In genomic region chr17:35021520-35022380, GRCh38 we compare ENCODE assay signal across 10 cellular contexts. TPM values are rescaled to one million over a fixed set of nuclear protein-coding genes. Genes with fewer than 3 reads are reported as not detected.
DNase-seq lines count a peak whose midpoint lies in the region; TF ChIP-seq lines count a peak whose summit lies in the region.
"Had no signal": no experiment of that assay in that cellular context is flagged by ENCODE, and none has a peak within 500 bp of the region (broad histone marks: within the 10 kb centered on the region; RNA-seq: fewer than 3 reads in every experiment).

No MANE protein-coding gene starts in this region.

- peak overlapping the region; percentile 77 for H3K9ac ChIP-seq in skeletal muscle satellite cell (ENCODE audit: low read depth, low read length)
- H3K9ac ChIP-seq: KMS-11 had no signal

- CTCF ChIA-PET in CD8-positive, alpha-beta memory T cell (lab: Charles Lee): interaction anchor here (1.2 to 3.4 kb wide), 6 partner anchors 16 to 98 kb away, joined by 3 to 34 read pairs (median 10); partner anchors contain the start of genes RAD51D and RFFL

- no peaks in the 10 kb centered on the region for H3K27me3 ChIP-seq in CD8-positive, alpha-beta memory T cell (ENCODE audit: insufficient read depth, low read length, poor library complexity, severe bottlenecking)
- H3K27me3 ChIP-seq in esophagus (ENCODE audit: control insufficient read depth in 1 of 2, insufficient read depth in 2 of 2, low read length in 2 of 2) (no peaks in the 10 kb centered on the region), skeletal muscle satellite cell (ENCODE audit: control insufficient read depth, insufficient read depth, low read length) (no peaks in the 10 kb centered on the region)

- POLR2A ChIA-PET in CD8-positive, alpha-beta memory T cell (lab: Charles Lee): interaction anchor here (1.6 to 2.3 kb wide), 3 partner anchors 30 to 68 kb away, joined by 6 to 30 read pairs (median 8); partner anchors contain the start of gene RFFL

- H3K4me3 ChIP-seq in CD8-positive, alpha-beta memory T cell (ENCODE audit: low read length): peak overlapping the region; percentile 36
- H3K4me3 ChIP-seq in esophagus (ENCODE audit: low read depth in 1 of 2, low read length in 2 of 2) (no peak overlapping the region), skeletal muscle satellite cell (ENCODE audit: low read length) (peak overlapping the region; percentile 26)

- peaks cover 43 to 76% (median 72%) of the 10 kb centered on the region in 3 donors for H3K4me1 Mint-ChIP-seq in CD8-positive, alpha-beta memory T cell
- H3K4me1 Mint-ChIP-seq in T-helper 2 cell treated with Interferon-gamma antibody and Interleukin-4, amounts not matched to agents 5 μg/mL and 100 μg/mL, for 36 hours (ENCODE audit: low read depth): peaks cover 35% of the 10 kb centered on the region
- no peaks in the 10 kb centered on the region for H3K4me1 Mint-ChIP-seq in mesothelial cell of epicardium

- H3K9me3 ChIP-seq in CD8-positive, alpha-beta memory T cell (ENCODE audit: low read length): no peaks in the 10 kb centered on the region
- H3K9me3 ChIP-seq in esophagus (ENCODE audit: control insufficient read depth in 2 of 2, insufficient read depth in 1 of 2, low read depth in 1 of 2, low read length in 1 of 2) (no peaks in the 10 kb centered on the region), skeletal muscle satellite cell (replicated peaks; ENCODE audit: low read length) (no peaks in the 10 kb centered on the region)

- peaks cover 0 to 75% (median 16%) of the 10 kb centered on the region in 3 donors for H3K36me3 Mint-ChIP-seq in CD8-positive, alpha-beta memory T cell
- H3K36me3 Mint-ChIP-seq in T-helper 2 cell treated with Interferon-gamma antibody and Interleukin-4, amounts not matched to agents 5 μg/mL and 100 μg/mL, for 36 hours (ENCODE audit: low read depth): peaks cover 35% of the 10 kb centered on the region
- peaks cover 4% of the 10 kb centered on the region for H3K36me3 Mint-ChIP-seq in mesothelial cell of epicardium

- no peaks in the 10 kb centered on the region for H3K9me3 Mint-ChIP-seq in CD8-positive, alpha-beta memory T cell
- no peaks in the 10 kb centered on the region for H3K9me3 Mint-ChIP-seq in T-helper 2 cell treated with Interferon-gamma antibody and Interleukin-4, amounts not matched to agents 5 μg/mL and 100 μg/mL, for 36 hours
- no peaks in the 10 kb centered on the region for H3K9me3 Mint-ChIP-seq in mesothelial cell of epicardium

- H3K27ac ChIP-seq in CD8-positive, alpha-beta memory T cell (ENCODE audit: low read depth, low read length): peak overlapping the region; percentile 62
- peak overlapping the region; percentile 35 to 59 for H3K27ac ChIP-seq in esophagus (ENCODE audit: low read depth in 2 of 2, low read length in 1 of 2)
- H3K27ac ChIP-seq: KMS-11 had no signal

- 70 to 72% methylated on average over 11 of the region's 11 CpGs for WGBS in esophagus, 2 donors

- peak overlapping the region; percentile 64 for H3K4me2 ChIP-seq in skeletal muscle satellite cell (ENCODE audit: low read length)
- H3K4me2 ChIP-seq: KMS-11 had no signal

- peaks cover 35% of the 10 kb centered on the region for H3K4me1 ChIP-seq in CD8-positive, alpha-beta memory T cell (ENCODE audit: insufficient read depth, low read length)
- peaks cover 3 to 17% of the 10 kb centered on the region in 2 donors for H3K4me1 ChIP-seq in esophagus (ENCODE audit: control insufficient read depth in 2 of 2, insufficient read depth in 2 of 2, low read length in 1 of 2)
- peaks cover 30% of the 10 kb centered on the region for H3K4me1 ChIP-seq in skeletal muscle satellite cell (ENCODE audit: control insufficient read depth, insufficient read depth, low read length)

- peaks cover 29% of the 10 kb centered on the region for H3K36me3 ChIP-seq in CD8-positive, alpha-beta memory T cell (ENCODE audit: insufficient read depth, low read length)
- peaks cover 9 to 14% of the 10 kb centered on the region in 2 donors for H3K36me3 ChIP-seq in esophagus (ENCODE audit: control insufficient read depth in 2 of 2, insufficient read depth in 2 of 2, low read length in 1 of 2)
- peaks cover 49% of the 10 kb centered on the region for H3K36me3 ChIP-seq in skeletal muscle satellite cell (ENCODE audit: insufficient read depth, low read length)

- TF ChIP-seq CTCF in mesothelial cell of epicardium (IDR thresholded peaks at IDR 0.05; ENCODE audit: unreplicated experiment): no peak

- DNase-seq in CD8-positive, alpha-beta memory T cell: no peak
- no peak for DNase-seq in T-helper 2 cell treated with Interferon-gamma antibody and Interleukin-4, amounts not matched to agents 5 μg/mL and 100 μg/mL, for 36 hours (ENCODE audit: low spot score)
- DNase-seq in SIG-M5 (lab: John Stamatoyannopoulos, UW): no peak
- DNase-seq in NCI-H1436 treated with DMSO at 0.1 percent for 48 hours (lab: John Stamatoyannopoulos, UW): no peak
- DNase-seq in NCI-H345 treated with DMSO at 0.1 percent for 48 hours (lab: John Stamatoyannopoulos, UW; ENCODE audit: unreplicated experiment): no peak
- DNase-seq in mesothelial cell of epicardium (ENCODE audit: low spot score in 2 of 2, unreplicated experiment in 2 of 2): no peak
- DNase-seq: DMS 273 treated with DMSO at 0.1 percent for 48 hours had no signal

- H3K27ac Mint-ChIP-seq in CD8-positive, alpha-beta memory T cell: peak overlapping the region; percentile 95 to 99 (median 98)
- peak overlapping the region; percentile 94 for H3K27ac Mint-ChIP-seq in T-helper 2 cell treated with Interferon-gamma antibody and Interleukin-4, amounts not matched to agents 5 μg/mL and 100 μg/mL, for 36 hours
- no peak overlapping the region for H3K27ac Mint-ChIP-seq in mesothelial cell of epicardium

- no peaks in the 10 kb centered on the region for H3K27me3 Mint-ChIP-seq in CD8-positive, alpha-beta memory T cell
- no peaks in the 10 kb centered on the region for H3K27me3 Mint-ChIP-seq in T-helper 2 cell treated with Interferon-gamma antibody and Interleukin-4, amounts not matched to agents 5 μg/mL and 100 μg/mL, for 36 hours (ENCODE audit: low read depth)
- no peaks in the 10 kb centered on the region for H3K27me3 Mint-ChIP-seq in mesothelial cell of epicardium (ENCODE audit: low read depth)

- H3K4me3 Mint-ChIP-seq in CD8-positive, alpha-beta memory T cell: peak overlapping the region in 4 of 7 donors; percentile 29 to 87 (median 52)
- peak overlapping the region; percentile 78 for H3K4me3 Mint-ChIP-seq in T-helper 2 cell treated with Interferon-gamma antibody and Interleukin-4, amounts not matched to agents 5 μg/mL and 100 μg/mL, for 36 hours
- no peak overlapping the region for H3K4me3 Mint-ChIP-seq in mesothelial cell of epicardium

RNA-seq across cellular contexts. Expression of gene LIG3, which starts 41.4 kb away (rescaled TPM):
- 10 to 100 TPM; 48.7 to 50.9 TPM for total RNA-seq in CD8-positive, alpha-beta memory T cell
- 14.7 TPM for polyA plus RNA-seq in CD8-positive, alpha-beta memory T cell
- polyA plus RNA-seq in esophagus: 1 to 10 TPM; 6.2 to 9.2 TPM
- total RNA-seq in skeletal muscle satellite cell (2012; rRNA removed): 16.2 and 19.4 TPM in 2 replicates
- 84.4 to 93.1 TPM (median 92.2 TPM) in 3 replicates for total RNA-seq in mesothelial cell of epicardium

RNA-seq across cellular contexts. Expression of gene RFFL, which starts 41.8 kb away (rescaled TPM):
- total RNA-seq in CD8-positive, alpha-beta memory T cell: 10 to 100 TPM; 30.2 to 33.1 TPM
- 43.6 TPM for polyA plus RNA-seq in CD8-positive, alpha-beta memory T cell
- polyA plus RNA-seq in esophagus: 10 to 100 TPM; 13.0 to 18.1 TPM
- total RNA-seq in skeletal muscle satellite cell (2012; rRNA removed): 16.6 and 20.0 TPM in 2 replicates
- 15.8 to 19.8 TPM (median 16.7 TPM) in 3 replicates for total RNA-seq in mesothelial cell of epicardium

Comparison
In these comparisons a context has a peak if more than half of its experiments do, and no peak if none do; other contexts are left out.
1. H3K4me3 ChIP-seq: peak in CD8-positive, alpha-beta memory T cell (single experiment) and skeletal muscle satellite cell (single experiment); none in esophagus (0 of 2).